8 cellular contexts compared by ENCODE assay signal in genomic region chr20:63498950-63499332, GRCh38. TPM values are rescaled to one million over a fixed set of nuclear protein-coding genes. Genes with fewer than 3 reads are reported as not detected.
DNase-seq lines count a peak whose midpoint lies in the region; ATAC-seq and TF ChIP-seq lines count a peak whose summit lies in the region.

EEF1A2 (minus strand) TSS chr20:63499083; CDS start chr20:63497763, 1,320 bp downstream.

- no peaks in the 10 kb centered on the region for H3K36me3 Mint-ChIP-seq in CD8-positive, alpha-beta memory T cell
- no peaks in the 10 kb centered on the region for H3K36me3 Mint-ChIP-seq in activated T-cell treated with anti-CD3 and anti-CD28 coated beads, Interleukin-2, amount 50 U/mL, for 4 hours (ENCODE audit: insufficient read depth)

- peaks cover 8% of the 10 kb centered on the region for H3K4me1 ChIP-seq in CD8-positive, alpha-beta memory T cell (ENCODE audit: insufficient read depth, low read length)
- H3K4me1 ChIP-seq in sigmoid colon: peaks cover 0 to 38% (median 29%) of the 10 kb centered on the region in 4 donors
- peaks cover 8% of the 10 kb centered on the region for H3K4me1 ChIP-seq in MM.1S (ENCODE audit: low read length)

- intact Hi-C loops in Right ventricle myocardium inferior (cut with DNase I): no loop called here
- intact Hi-C loops in sigmoid colon (cut with DNase I): no loop called here

- peaks cover 11% of the 10 kb centered on the region for H3K27me3 ChIP-seq in CD8-positive, alpha-beta memory T cell (ENCODE audit: insufficient read depth, low read length, poor library complexity, severe bottlenecking)
- H3K27me3 ChIP-seq in sigmoid colon (peaks cover 31 to 76% (median 47%) of the 10 kb centered on the region in 3 donors), MM.1S (replicated peaks; ENCODE audit: insufficient read depth, low read length) (peaks cover 61% of the 10 kb centered on the region)

- H3K4me1 Mint-ChIP-seq in CD8-positive, alpha-beta memory T cell: peaks cover 0 to 14% (median 2%) of the 10 kb centered on the region in 3 donors
- H3K4me1 Mint-ChIP-seq in activated T-cell treated with anti-CD3 and anti-CD28 coated beads, Interleukin-2, amount 50 U/mL, for 4 hours (ENCODE audit: low read depth): peaks cover 4% of the 10 kb centered on the region

- H3K36me3 ChIP-seq in CD8-positive, alpha-beta memory T cell (ENCODE audit: insufficient read depth, low read length): no peaks in the 10 kb centered on the region
- no peaks in the 10 kb centered on the region for H3K36me3 ChIP-seq in sigmoid colon
- no peaks in the 10 kb centered on the region for H3K36me3 ChIP-seq in MM.1S (replicated peaks; ENCODE audit: insufficient read depth, low read length)

- no peak within 1 kb of the TSS for H3K9ac ChIP-seq in MM.1S (ENCODE audit: low read length)

- peak within 1 kb of the TSS in 3 of 7 donors; percentile 38 to 83 (median 49) for H3K4me3 Mint-ChIP-seq in CD8-positive, alpha-beta memory T cell
- H3K4me3 Mint-ChIP-seq in activated T-cell treated with anti-CD3 and anti-CD28 coated beads, Interleukin-2, amount 50 U/mL, for 4 hours: no peak within 1 kb of the TSS

- TF ChIP-seq EP300 in sigmoid colon (IDR thresholded peaks at IDR 0.05): no peak

- peak; percentile 45 to 73 (median 57) for DNase-seq in CD8-positive, alpha-beta memory T cell
- DNase-seq in Jurkat, Clone E6-1 (ENCODE audit: low read depth, low spot score): no peak
- DNase-seq in activated T-cell treated with anti-CD3 and anti-CD28 coated beads, Interleukin-2, amount 50 U/mL, for 4 hours: peak; percentile 43
- DNase-seq in Right ventricle myocardium inferior (ENCODE audit: missing footprints) (peak; percentile 82), sigmoid colon (peak; percentile 58), MM.1S (no peak)

- H4K20me1 ChIP-seq in MM.1S (ENCODE audit: insufficient read depth, low read length): no peaks in the 10 kb centered on the region

- ATAC-seq in activated T-cell treated with anti-CD3 and anti-CD28 coated beads, Interleukin-2, amount 50 U/mL, for 4 hours: peak; percentile 64 to 69
- peak; percentile 33 for ATAC-seq in Right ventricle myocardium inferior
- no peak for ATAC-seq in HG03571 (IDR thresholded peaks at IDR 0.05; ENCODE audit: unreplicated experiment)
- ATAC-seq in GM21447 (IDR thresholded peaks at IDR 0.05; ENCODE audit: unreplicated experiment): no peak

- no peaks in the 10 kb centered on the region for H3K79me2 ChIP-seq in MM.1S (ENCODE audit: low read length)

- CTCF ChIA-PET in CD8-positive, alpha-beta memory T cell (lab: Charles Lee): no interaction called here

- no peak within 1 kb of the TSS for H3K4me2 ChIP-seq in MM.1S (ENCODE audit: low read depth, low read length)

- POLR2A ChIA-PET in CD8-positive, alpha-beta memory T cell (lab: Charles Lee): no interaction called here

- H2AFZ ChIP-seq in MM.1S (ENCODE audit: low read length): no peak within 1 kb of the TSS

- no peaks in the 10 kb centered on the region for H3K9me2 ChIP-seq in MM.1S (replicated peaks; ENCODE audit: insufficient read depth, low read length)

- no peak for TF ChIP-seq POLR2A in sigmoid colon (IDR thresholded peaks at IDR 0.05)

- no peak for TF ChIP-seq CTCF in sigmoid colon (IDR thresholded peaks at IDR 0.05)
- TF ChIP-seq CTCF in MM.1S (IDR thresholded peaks at IDR 0.05; ENCODE audit: low read length): no peak

- H3F3A ChIP-seq in MM.1S (ENCODE audit: insufficient read depth, low read length): no peaks in the 10 kb centered on the region

- 1% methylated on average over 58 of the region's 58 CpGs for WGBS in sigmoid colon, 2 donors

- no peak within 1 kb of the TSS for H3K27ac Mint-ChIP-seq in CD8-positive, alpha-beta memory T cell

- H3K4me3 ChIP-seq in CD8-positive, alpha-beta memory T cell (ENCODE audit: low read length): no peak within 1 kb of the TSS
- peak within 1 kb of the TSS; percentile 28 for H3K4me3 ChIP-seq in Jurkat, Clone E6-1 (ENCODE audit: low read length)
- H3K4me3 ChIP-seq in sigmoid colon (peak within 1 kb of the TSS in 3 of 4 donors; percentile 34 to 48 (median 46)), MM.1S (ENCODE audit: low read length) (no peak within 1 kb of the TSS)

- H3K9me3 ChIP-seq in CD8-positive, alpha-beta memory T cell (ENCODE audit: low read length): no peaks in the 10 kb centered on the region
- H3K9me3 ChIP-seq in sigmoid colon (no peaks in the 10 kb centered on the region), MM.1S (replicated peaks; ENCODE audit: insufficient read depth, low read length) (no peaks in the 10 kb centered on the region)

- H3K9me3 Mint-ChIP-seq in CD8-positive, alpha-beta memory T cell: peaks cover 0 to 3% (median 2%) of the 10 kb centered on the region in 5 donors
- H3K9me3 Mint-ChIP-seq in activated T-cell treated with anti-CD3 and anti-CD28 coated beads, Interleukin-2, amount 50 U/mL, for 4 hours: peaks cover under 1% of the 10 kb centered on the region

- H3K27me3 Mint-ChIP-seq in CD8-positive, alpha-beta memory T cell: peaks cover 9 to 14% of the 10 kb centered on the region in 2 donors
- H3K27me3 Mint-ChIP-seq in activated T-cell treated with anti-CD3 and anti-CD28 coated beads, Interleukin-2, amount 50 U/mL, for 4 hours (ENCODE audit: low read depth): peaks cover 19% of the 10 kb centered on the region

- no peak within 1 kb of the TSS for H3K27ac ChIP-seq in CD8-positive, alpha-beta memory T cell (ENCODE audit: low read depth, low read length)
- H3K27ac ChIP-seq in sigmoid colon: no peak within 1 kb of the TSS
- H3K27ac ChIP-seq in MM.1S (ENCODE audit: low read length): no peak within 1 kb of the TSS

RNA-seq across cellular contexts. Expression of gene EEF1A2, which starts in this region (rescaled TPM):
- total RNA-seq in CD8-positive, alpha-beta memory T cell: under 1 TPM in 1 of 2 experiments, not detected in 1; 0.20 TPM
- 0.17 TPM for polyA plus RNA-seq in CD8-positive, alpha-beta memory T cell
- 53.4 TPM for polyA plus RNA-seq in Jurkat, Clone E6-1 (2012; ENCODE audit: insufficient read depth, insufficient read length)
- total RNA-seq in activated T-cell treated with anti-CD3 and anti-CD28 coated beads, Interleukin-2, amount 50 U/mL, for 4 hours: under 1 TPM; 0.63 to 0.96 (median 0.74) TPM
- 1,274 TPM for total RNA-seq in Right ventricle myocardium inferior
- total RNA-seq in sigmoid colon: 10 to 100 TPM in 2 of 4 donors, 1 to 10 TPM in 2; 4.6 to 14.3 (median 11.0) TPM
- 1 to 10 TPM; 2.8 to 7.8 (median 4.2) TPM for polyA plus RNA-seq in sigmoid colon

Comparison
In these comparisons a context has a peak if more than half of its experiments do, and no peak if none do; other contexts are left out.
1. RNA of gene EEF1A2 (total RNA-seq): 1,274 TPM in Right ventricle myocardium inferior (single experiment); 4.6 to 14.3 TPM in sigmoid colon, 0.63 to 0.96 TPM in activated T-cell treated with anti-CD3 and anti-CD28 coated beads, Interleukin-2, amount 50 U/mL, for 4 hours and 0.20 TPM in CD8-positive, alpha-beta memory T cell; every median in the first group is over 10 times any median in the second.
2. Peak in DNase-seq in CD8-positive, alpha-beta memory T cell; RNA of the gene not detected or under 1 TPM.
3. Peak in DNase-seq and ATAC-seq in activated T-cell treated with anti-CD3 and anti-CD28 coated beads, Interleukin-2, amount 50 U/mL, for 4 hours; RNA of the gene not detected or under 1 TPM.
4. DNase-seq: peak in Right ventricle myocardium inferior (single experiment) and sigmoid colon (single experiment); none in Jurkat, Clone E6-1 (single experiment) and MM.1S (single experiment).
5. H3K4me3 ChIP-seq: peak in Jurkat, Clone E6-1 (single experiment) and sigmoid colon (3 of 4); none in CD8-positive, alpha-beta memory T cell (single experiment) and MM.1S (single experiment).